ENCODE assay signal across 8 cellular contexts in the genomic region with DNA sequence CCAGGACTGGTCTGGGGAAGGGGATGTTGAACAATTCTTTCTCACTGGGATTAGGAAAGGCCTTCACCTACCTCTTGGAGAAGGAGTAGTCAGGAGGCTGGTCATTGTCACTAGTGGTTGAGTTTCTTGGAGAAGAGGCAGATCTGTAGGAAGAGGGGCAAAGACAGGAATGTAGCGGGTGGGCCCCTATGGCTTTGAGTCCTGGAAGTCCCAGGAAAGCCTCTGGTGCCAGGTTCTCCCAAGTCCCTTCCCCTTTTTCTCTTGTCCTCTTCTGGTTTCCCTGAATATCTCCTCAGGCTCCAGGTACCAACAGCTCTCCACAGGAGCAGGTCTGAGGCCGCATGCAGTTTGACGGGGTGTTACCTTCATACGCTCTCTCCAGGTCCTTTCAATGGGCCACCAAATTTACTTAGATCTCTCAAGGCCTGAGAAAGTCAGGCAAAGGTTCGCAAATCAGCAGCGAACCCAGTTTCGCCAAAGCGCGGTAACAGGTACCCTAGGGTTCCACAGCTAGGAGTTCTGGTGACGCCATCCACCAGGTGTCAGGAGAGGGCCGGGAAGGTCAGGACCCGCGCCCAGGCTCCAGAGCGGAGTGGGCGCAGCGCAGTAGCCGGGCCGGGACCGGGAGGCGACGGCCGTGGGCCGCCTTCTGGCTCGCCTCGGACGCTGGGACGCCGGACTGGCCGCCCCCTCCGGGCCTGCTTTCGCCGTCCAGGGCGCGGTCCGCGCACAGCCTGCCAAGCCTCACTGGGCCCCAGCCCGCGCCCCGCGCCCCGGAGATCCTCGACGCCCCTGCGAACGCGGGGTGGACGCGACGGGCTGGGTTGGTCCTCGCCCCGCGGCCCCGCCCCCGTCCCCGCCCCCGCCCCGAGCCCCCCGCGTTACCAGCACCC. TPM values are rescaled to one million over a fixed set of nuclear protein-coding genes. Genes with fewer than 3 reads are reported as not detected.
DNase-seq lines count a peak whose midpoint lies in the region; ATAC-seq and TF ChIP-seq lines count a peak whose summit lies in the region.

No MANE protein-coding gene starts in this region.

- H3K4me1 ChIP-seq in SK-N-SH (ENCODE audit: control insufficient read depth in 1 of 2, insufficient read depth in 2 of 2, low read depth in 1 of 2, low read length in 1 of 2) (peaks cover 0 to 2% of the 10 kb centered on the region in 2 experiments; a peak in 1 of 4 replicates), adrenal gland (replicated peaks in 1 of 2) (peaks cover 0 to 13% of the 10 kb centered on the region in 2 donors), iPS DF 6.9 (ENCODE audit: control insufficient read depth, insufficient read depth, low read length) (peaks cover 2% of the 10 kb centered on the region; the same call in 1 of the 2 replicates), spleen (peaks cover 3 to 44% (median 36%) of the 10 kb centered on the region in 6 donors)

- H3K27me3 ChIP-seq in SK-N-SH (ENCODE audit: insufficient read depth) = no peaks in the 10 kb centered on the region
- H3K27me3 ChIP-seq in adrenal gland = no peaks in the 10 kb centered on the region
- H3K27me3 ChIP-seq in iPS DF 6.9 (ENCODE audit: control insufficient read depth, insufficient read depth, low read length) = peaks cover 6% of the 10 kb centered on the region; the same call in 1 of the 2 replicates
- H3K27me3 ChIP-seq in spleen (replicated peaks in 1 of 7) = peaks cover 0 to 10% (median 0%) of the 10 kb centered on the region in 7 donors

- TF ChIP-seq POLR2A in adrenal gland (IDR thresholded peaks at IDR 0.05) = peak in 1 of 2 donors; percentile 17
- TF ChIP-seq POLR2A in spleen (IDR thresholded peaks at IDR 0.05) = no peak

- no peaks in the 10 kb centered on the region for H4K20me1 ChIP-seq in SK-N-SH (ENCODE audit: insufficient read depth)

- intact Hi-C loops in adrenal gland (cut with DNase I) = loop anchor here in 1 of 2 donors (5.0 kb wide), 1 partner anchor 73 kb away; no protein-coding TSS in a partner anchor
- intact Hi-C loops in spleen (cut with DNase I; ENCODE audit: low total_unique reads) = no loop called here

- CTCF ChIA-PET in SK-N-SH (lab: Yijun Ruan, JAX) = interaction anchor here (0.6 to 2.5 kb wide), 26 partner anchors 10 to 754 kb away, joined by 3 to 51 read pairs (median 4); no protein-coding TSS in a partner anchor

- H3F3A ChIP-seq in SK-N-SH (replicated peaks; ENCODE audit: insufficient read depth) = peaks cover 10% of the 10 kb centered on the region

- H3K36me3 ChIP-seq in SK-N-SH (replicated peaks in 1 of 2; ENCODE audit: control insufficient read depth in 1 of 2, insufficient read depth in 2 of 2, low read length in 1 of 2) (no peaks in the 10 kb centered on the region), adrenal gland (replicated peaks in 1 of 2) (no peaks in the 10 kb centered on the region), iPS DF 6.9 (ENCODE audit: control insufficient read depth, insufficient read depth, low read length) (no peaks in the 10 kb centered on the region), spleen (no peaks in the 10 kb centered on the region)

- peak; percentile 69 for TF ChIP-seq RAD21 in SK-N-SH (IDR thresholded peaks at IDR 0.05; ENCODE audit: low read length)

- H3K27ac ChIP-seq in SK-N-SH (ENCODE audit: low read depth in 2 of 2, low read length in 1 of 2) = no peak overlapping the region; a peak in 1 of 4 replicates
- peak overlapping the region in 4 of 5 donors; percentile 60 to 91 (median 79) for H3K27ac ChIP-seq in adrenal gland
- H3K27ac ChIP-seq in iPS DF 6.9 (ENCODE audit: low read length) = no peak overlapping the region
- H3K27ac ChIP-seq in spleen = peak overlapping the region in 7 of 8 donors; percentile 28 to 89 (median 80)

- ATAC-seq in HG03139 (IDR thresholded peaks at IDR 0.05; ENCODE audit: unreplicated experiment) = peak; percentile 38

- 71% methylated on average over 11 of the region's 59 CpGs for WGBS in SK-N-SH (ENCODE audit: low lambda C conversion rate)
- WGBS in adrenal gland, 4 donors = 8 to 63% (median 27%) methylated on average over 4 to 56 of the region's 59 CpGs
- no CpG with 5 or more reads among the region's 59 CpGs for WGBS in iPS DF 6.9 (ENCODE audit: insufficient coverage, insufficient read length)
- 9 to 29% (median 11%) methylated on average over 14 to 59 of the region's 59 CpGs for WGBS in spleen, 5 donors

- TF ChIP-seq EP300 in SK-N-SH (IDR thresholded peaks at IDR 0.05; ENCODE audit: borderline replicate concordance in 1 of 2, low read depth in 1 of 2, low read length in 1 of 2) = no peak

- H3K4me2 ChIP-seq in SK-N-SH = peak overlapping the region; percentile 86

- peak overlapping the region; percentile 60 to 86 for H3K4me3 ChIP-seq in SK-N-SH (ENCODE audit: low read depth in 2 of 2, low read length in 1 of 2)
- H3K4me3 ChIP-seq in adrenal gland = peak overlapping the region in 3 of 4 donors; percentile 50 to 97 (median 51)
- peak overlapping the region; percentile 51; the same call in 1 of the 2 replicates for H3K4me3 ChIP-seq in iPS DF 6.9 (ENCODE audit: low read length)
- peak overlapping the region; percentile 64 to 91 (median 80) for H3K4me3 ChIP-seq in spleen

- peak; percentile 55 for TF ChIP-seq CTCF in SK-N-SH (IDR thresholded peaks at IDR 0.05)
- peak in 2 of 6 experiments; percentile 23 to 25 for TF ChIP-seq CTCF in adrenal gland (IDR thresholded peaks at IDR 0.05)
- peak in 9 of 11 experiments; percentile 24 to 57 (median 44) for TF ChIP-seq CTCF in spleen (IDR thresholded peaks at IDR 0.05 in 8 of 11, conservative IDR thresholded peaks at IDR 0.05 in 3 of 11)

- H3K9me2 ChIP-seq in SK-N-SH = no peaks in the 10 kb centered on the region

- H3K79me2 ChIP-seq in SK-N-SH (ENCODE audit: insufficient read depth) = peaks cover 10% of the 10 kb centered on the region; the same call in 1 of the 2 replicates

- DNase-seq in NCI-H2029 (lab: John Stamatoyannopoulos, UW) = peak; percentile 30
- DNase-seq in NCI-H2029 treated with DMSO at 0.1 percent for 48 hours (lab: John Stamatoyannopoulos, UW) = no peak
- DNase-seq in SK-N-SH = peak; percentile 85
- DNase-seq in adrenal gland = peak; percentile 35 to 66 (median 52)
- no peak for DNase-seq in iPS DF 6.9 (ENCODE audit: low read depth, low spot score)
- DNase-seq in spleen = peak; percentile 91
- no peak for DNase-seq in NCI-H128 (lab: John Stamatoyannopoulos, UW; ENCODE audit: unreplicated experiment)

- peak overlapping the region; percentile 90; the same call in 1 of the 2 replicates for H3K9ac ChIP-seq in SK-N-SH

- no peaks in the 10 kb centered on the region for H3K9me3 ChIP-seq in SK-N-SH
- H3K9me3 ChIP-seq in adrenal gland (replicated peaks in 1 of 3) = no peaks in the 10 kb centered on the region
- H3K9me3 ChIP-seq in iPS DF 6.9 (ENCODE audit: control insufficient read depth, insufficient read depth, low read length) = no peaks in the 10 kb centered on the region
- H3K9me3 ChIP-seq in spleen = no peaks in the 10 kb centered on the region

- peak overlapping the region; percentile 67; the same call in 1 of the 2 replicates for H2AFZ ChIP-seq in SK-N-SH (ENCODE audit: low read depth)

- POLR2A ChIA-PET in SK-N-SH (lab: Yijun Ruan, JAX) = interaction anchor here (1.5 kb wide), 1 partner anchor 31 kb away, joined by 3 read pairs; a partner anchor contains a TSS

TF ChIP-seq in SK-N-SH, 30 proteins besides CTCF, POLR2A, EP300 and RAD21 (continues in another document):
- TF ChIP-seq, protein P1, sequence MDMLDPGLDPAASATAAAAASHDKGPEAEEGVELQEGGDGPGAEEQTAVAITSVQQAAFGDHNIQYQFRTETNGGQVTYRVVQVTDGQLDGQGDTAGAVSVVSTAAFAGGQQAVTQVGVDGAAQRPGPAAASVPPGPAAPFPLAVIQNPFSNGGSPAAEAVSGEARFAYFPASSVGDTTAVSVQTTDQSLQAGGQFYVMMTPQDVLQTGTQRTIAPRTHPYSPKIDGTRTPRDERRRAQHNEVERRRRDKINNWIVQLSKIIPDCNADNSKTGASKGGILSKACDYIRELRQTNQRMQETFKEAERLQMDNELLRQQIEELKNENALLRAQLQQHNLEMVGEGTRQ (IDR thresholded peaks at IDR 0.05; ENCODE audit: borderline replicate concordance, low read depth, low read length) = no peak
- peak; percentile 69 for TF ChIP-seq SMC3 (IDR thresholded peaks at IDR 0.05; ENCODE audit: low read depth, low read length)

RNA-seq across cellular contexts. Expression of a gene that starts 0.8 kb away (rescaled TPM):
- polyA plus RNA-seq in SK-N-SH (2012; rRNA removed) = 22.6 and 26.3 TPM in 2 replicates
- polyA plus RNA-seq in SK-N-SH (2012; cell fraction: cytosol; rRNA removed) = 25.2 and 26.0 TPM in 2 replicates
- 13.6 and 15.1 TPM in 2 replicates for polyA plus RNA-seq in SK-N-SH (2012; cell fraction: nucleus; rRNA removed)
- total RNA-seq in adrenal gland = 10 to 100 TPM in 6 of 8 donors, 1 to 10 TPM in 2; 2.7 to 32.6 (median 14.7) TPM
- 10 to 100 TPM in 1 of 3 donors, 1 to 10 TPM in 2; 6.0 to 10.9 (median 9.9) TPM for polyA plus RNA-seq in adrenal gland
- 10 to 100 TPM in 5 of 7 donors, 1 to 10 TPM in 2; 8.6 to 18.1 (median 13.4) TPM for total RNA-seq in spleen
- 10 to 100 TPM in 1 of 3 donors, 1 to 10 TPM in 2; 8.2 to 10.8 (median 9.5) TPM for polyA plus RNA-seq in spleen

RNA-seq across cellular contexts. Expression of a gene that starts 30.8 kb away (rescaled TPM):
- polyA plus RNA-seq in SK-N-SH (2012; rRNA removed) = 274 and 325 TPM in 2 replicates
- 232 and 238 TPM in 2 replicates for polyA plus RNA-seq in SK-N-SH (2012; cell fraction: cytosol; rRNA removed)
- 109 and 235 TPM in 2 replicates for polyA plus RNA-seq in SK-N-SH (2012; cell fraction: nucleus; rRNA removed)
- total RNA-seq in adrenal gland = 100 to 1,000 TPM; 146 to 454 (median 233) TPM
- polyA plus RNA-seq in adrenal gland = 100 to 1,000 TPM in 2 of 3 donors, 10 to 100 TPM in 1; 85.8 to 279 (median 116) TPM
- 100 to 1,000 TPM; 237 to 493 (median 306) TPM for total RNA-seq in spleen
- polyA plus RNA-seq in spleen = 100 to 1,000 TPM; 181 to 329 (median 237) TPM

RNA-seq across cellular contexts. Expression of a gene that starts 51.6 kb away (rescaled TPM):
- polyA plus RNA-seq in SK-N-SH (2012; rRNA removed) (1.9 TPM in 2 replicates), adrenal gland (10 to 100 TPM in 2 of 3 donors, 1 to 10 TPM in 1; 2.2 to 18.2 (median 16.9) TPM), spleen (10 to 100 TPM in 2 of 3 donors, 1 to 10 TPM in 1; 3.9 to 14.7 (median 10.0) TPM)
- 1.2 and 1.9 TPM in 2 replicates for polyA plus RNA-seq in SK-N-SH (2012; cell fraction: cytosol; rRNA removed)
- 9.6 and 14.7 TPM in 2 replicates for polyA plus RNA-seq in SK-N-SH (2012; cell fraction: nucleus; rRNA removed)
- total RNA-seq in adrenal gland (10 to 100 TPM in 4 of 8 donors, 1 to 10 TPM in 4; 3.4 to 19.3 (median 10.6) TPM), spleen (10 to 100 TPM; 17.1 to 27.1 (median 20.5) TPM)

RNA-seq across cellular contexts. Expression of a gene that starts 54.6 kb away (rescaled TPM):
- polyA plus RNA-seq in SK-N-SH (2012; rRNA removed) = not detected in 2 replicates
- not detected in 2 replicates for polyA plus RNA-seq in SK-N-SH (2012; cell fraction: cytosol; rRNA removed)
- polyA plus RNA-seq in SK-N-SH (2012; cell fraction: nucleus; rRNA removed) = not detected in 2 replicates
- total RNA-seq in adrenal gland = 10 to 100 TPM in 1 of 8 donors, 1 to 10 TPM in 7; 4.2 to 16.6 (median 7.1) TPM
- 1 to 10 TPM; 4.3 to 9.8 (median 4.6) TPM for polyA plus RNA-seq in adrenal gland
- 100 to 1,000 TPM in 3 of 7 donors, 10 to 100 TPM in 4; 71.5 to 116 (median 92.1) TPM for total RNA-seq in spleen
- polyA plus RNA-seq in spleen = 10 to 100 TPM; 23.3 to 28.6 (median 24.7) TPM

Comparison
In these comparisons a context has a peak if more than half of its experiments do, and no peak if none do; other contexts are left out.
1. DNase-seq: peak in NCI-H2029 (single experiment), SK-N-SH (single experiment), adrenal gland (7 of 7) and spleen (single experiment); none in NCI-H2029 treated with DMSO at 0.1 percent for 48 hours (single experiment), iPS DF 6.9 (single experiment) and NCI-H128 (single experiment).
2. H3K27ac ChIP-seq: peak in adrenal gland (4 of 5) and spleen (7 of 8); none in SK-N-SH (0 of 2) and iPS DF 6.9 (single experiment).
3. Peak in every context shown above with its lines, with median percentiles within 50 percentile points of each other: H3K4me3 ChIP-seq.